Comparison of ENCODE assay signal across 16 cellular contexts in the genomic region with DNA sequence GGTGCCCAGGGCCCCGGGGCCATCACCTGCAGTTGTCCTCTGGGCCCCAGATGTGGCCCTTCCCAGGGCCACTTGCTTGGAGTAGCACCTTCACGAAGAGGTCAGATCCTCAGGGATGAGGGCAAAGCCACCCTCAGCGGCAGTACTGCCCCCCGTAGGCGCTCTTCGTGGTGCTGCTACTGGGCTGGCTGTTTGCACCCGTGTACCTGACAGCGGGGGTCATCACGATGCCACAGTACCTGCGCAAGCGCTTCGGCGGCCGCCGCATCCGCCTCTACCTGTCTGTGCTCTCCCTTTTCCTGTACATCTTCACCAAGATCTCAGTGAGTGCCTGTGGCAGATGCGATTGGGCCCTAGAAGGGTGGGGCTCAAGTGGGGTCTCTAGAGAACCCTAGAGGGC. TPM values are rescaled to one million over a fixed set of nuclear protein-coding genes. Genes with fewer than 3 reads are reported as not detected.
"Had no signal": no experiment of that assay in that cellular context is flagged by ENCODE, and none has a peak within 500 bp of the region (broad histone marks: within the 10 kb centered on the region; RNA-seq: fewer than 3 reads in every experiment).

No MANE protein-coding gene starts in this region.

- H3K9me3 Mint-ChIP-seq: activated CD8-positive, alpha-beta T cell treated with anti-CD3 and anti-CD28 coated beads for 36 hours; activated naive CD4-positive, alpha-beta T cell treated with anti-CD3 and anti-CD28 coated beads for 36 hours had no signal

- ATAC-seq: activated CD8-positive, alpha-beta T cell treated with anti-CD3 and anti-CD28 coated beads for 36 hours; gastrocnemius medialis had no signal

- H3K27ac ChIP-seq: adrenal gland, epithelial cell of prostate, gastrocnemius medialis, left ventricle myocardium inferior, parathyroid adenoma, vagina, WERI-Rb-1 had no signal

- H3K36me3 ChIP-seq: gastrocnemius medialis, vagina, WERI-Rb-1 had no signal

- H3K9me3 ChIP-seq: adrenal gland, gastrocnemius medialis, left ventricle myocardium inferior, vagina had no signal

- H3K27me3 Mint-ChIP-seq: activated CD8-positive, alpha-beta T cell treated with anti-CD3 and anti-CD28 coated beads for 36 hours had no signal

- H3K27ac Mint-ChIP-seq: activated CD8-positive, alpha-beta T cell treated with anti-CD3 and anti-CD28 coated beads for 36 hours; activated naive CD4-positive, alpha-beta T cell treated with anti-CD3 and anti-CD28 coated beads for 36 hours had no signal

- DNase-seq: activated CD4-positive, alpha-beta T cell treated with anti-CD3 and anti-CD28 coated beads for 4 hours; activated CD8-positive, alpha-beta memory T cell treated with anti-CD3 and anti-CD28 coated beads, Interleukin-2, amount 50 U/mL, for 48 hours; activated CD8-positive, alpha-beta T cell treated with anti-CD3 and anti-CD28 coated beads for 36 hours; activated naive CD4-positive, alpha-beta T cell treated with anti-CD3 and anti-CD28 coated beads for 36 hours; adrenal gland; central memory CD4-positive, alpha-beta T cell; effector memory CD4-positive, alpha-beta T cell; gastrocnemius medialis; left ventricle myocardium inferior; mesendoderm; stimulated activated CD4-positive, alpha-beta T cell treated with anti-CD3 and anti-CD28 coated beads, Interleukin-4, amount 100 ng/mL, for 4 hours; WERI-Rb-1 had no signal

- H3K4me3 Mint-ChIP-seq: activated CD8-positive, alpha-beta T cell treated with anti-CD3 and anti-CD28 coated beads for 36 hours; activated naive CD4-positive, alpha-beta T cell treated with anti-CD3 and anti-CD28 coated beads for 36 hours had no signal

- H3K4me3 ChIP-seq: adrenal gland, gastrocnemius medialis, left ventricle myocardium inferior, vagina had no signal

- H3K27me3 ChIP-seq: adrenal gland, vagina had no signal

RNA-seq across cellular contexts. Expression of a gene that starts 2.6 kb away (rescaled TPM):
- total RNA-seq: activated CD8-positive, alpha-beta T cell treated with anti-CD3 and anti-CD28 coated beads for 36 hours; activated naive CD4-positive, alpha-beta T cell treated with anti-CD3 and anti-CD28 coated beads for 36 hours; gastrocnemius medialis; left ventricle myocardium inferior; skeletal muscle tissue; vagina had no signal

RNA-seq across cellular contexts. Expression of a gene that starts 42.1 kb away (rescaled TPM):
- total RNA-seq: activated CD8-positive, alpha-beta T cell treated with anti-CD3 and anti-CD28 coated beads for 36 hours; activated naive CD4-positive, alpha-beta T cell treated with anti-CD3 and anti-CD28 coated beads for 36 hours; adrenal gland; gastrocnemius medialis; left ventricle myocardium inferior; vagina had no signal
